1 cellular context compared by ENCODE assay signal in the genomic region with DNA sequence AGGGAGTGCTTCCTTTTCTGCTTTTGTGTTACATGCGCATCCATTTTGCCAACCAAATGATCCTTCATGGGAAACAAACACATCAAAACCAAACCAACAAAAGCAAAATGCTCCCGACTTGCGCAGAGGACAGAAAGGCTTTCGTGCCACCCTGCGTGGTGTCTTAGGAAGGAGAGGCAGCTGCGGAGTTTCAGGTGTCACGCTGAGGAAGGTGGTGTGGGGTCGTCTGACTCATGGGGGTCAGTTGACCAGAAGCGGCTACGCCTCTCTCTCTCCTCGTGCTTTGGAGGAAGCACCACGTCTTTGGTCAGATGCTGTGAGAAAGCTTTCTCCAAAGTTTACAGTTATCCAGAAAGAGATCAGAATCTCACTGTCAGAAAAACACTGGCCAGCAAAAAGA.
A peak's percentile ranks its signal among the peaks of the same experiment; 100 is the strongest.
TF ChIP-seq lines count a peak whose summit lies in the region.

No MANE protein-coding gene starts in this region.

TF ChIP-seq in IMR-90, 13 proteins besides CTCF, POLR2A, EP300 and RAD21 (continued from another document):
- TF ChIP-seq RCOR1 (IDR thresholded peaks at IDR 0.05; ENCODE audit: insufficient replicate concordance, low read length): no peak
- TF ChIP-seq SMC3 (IDR thresholded peaks at IDR 0.05; ENCODE audit: low read depth, low read length): no peak
- peak; percentile 80 for TF ChIP-seq FOS (IDR thresholded peaks at IDR 0.05; ENCODE audit: low read depth, low read length)
- TF ChIP-seq NFE2L2 (IDR thresholded peaks at IDR 0.05; ENCODE audit: low read depth, low read length): no peak
- TF ChIP-seq MAZ (IDR thresholded peaks at IDR 0.05; ENCODE audit: borderline replicate concordance, low read depth, low read length): no peak
- TF ChIP-seq RFX5 (IDR thresholded peaks at IDR 0.05; ENCODE audit: low read depth, low read length): no peak
- peak; percentile 84 for TF ChIP-seq BHLHE40 (IDR thresholded peaks at IDR 0.05; ENCODE audit: low read depth, low read length)
- TF ChIP-seq CHD1 (IDR thresholded peaks at IDR 0.05; ENCODE audit: low read depth, low read length): no peak
- TF ChIP-seq, protein P1, sequence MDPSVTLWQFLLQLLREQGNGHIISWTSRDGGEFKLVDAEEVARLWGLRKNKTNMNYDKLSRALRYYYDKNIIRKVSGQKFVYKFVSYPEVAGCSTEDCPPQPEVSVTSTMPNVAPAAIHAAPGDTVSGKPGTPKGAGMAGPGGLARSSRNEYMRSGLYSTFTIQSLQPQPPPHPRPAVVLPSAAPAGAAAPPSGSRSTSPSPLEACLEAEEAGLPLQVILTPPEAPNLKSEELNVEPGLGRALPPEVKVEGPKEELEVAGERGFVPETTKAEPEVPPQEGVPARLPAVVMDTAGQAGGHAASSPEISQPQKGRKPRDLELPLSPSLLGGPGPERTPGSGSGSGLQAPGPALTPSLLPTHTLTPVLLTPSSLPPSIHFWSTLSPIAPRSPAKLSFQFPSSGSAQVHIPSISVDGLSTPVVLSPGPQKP (IDR thresholded peaks at IDR 0.05; ENCODE audit: borderline replicate concordance, low read depth, low read length): no peak
- TF ChIP-seq MXI1 (IDR thresholded peaks at IDR 0.05; ENCODE audit: borderline replicate concordance, low read depth, low read length): 0 out of 2 replicates have a peak, but pooled peaks have one; percentile 62
